29 cellular contexts compared by ENCODE assay signal in the genomic region with DNA sequence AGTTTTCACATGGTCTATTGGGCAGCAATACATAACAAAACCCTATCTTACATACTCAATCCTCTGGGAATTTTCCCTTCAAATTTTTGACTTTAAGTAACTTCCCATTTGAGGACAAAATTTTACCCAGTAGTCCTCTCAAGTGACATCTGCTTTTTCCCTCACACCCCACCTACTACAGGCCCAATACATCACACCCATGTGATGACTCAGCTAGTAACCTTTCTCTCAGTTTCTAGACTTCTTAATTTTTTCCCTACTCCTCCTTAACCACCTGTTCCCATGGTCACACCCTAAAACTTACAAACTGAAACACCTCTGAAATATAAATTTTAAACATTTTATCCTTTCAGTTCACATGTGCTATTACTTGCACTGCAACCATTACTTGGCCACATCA. TPM values are rescaled to one million over a fixed set of nuclear protein-coding genes. Genes with fewer than 3 reads are reported as not detected.
DNase-seq lines count a peak whose midpoint lies in the region; ATAC-seq, FAIRE-seq and TF ChIP-seq lines count a peak whose summit lies in the region.
"Had no signal": no experiment of that assay in that cellular context is flagged by ENCODE, and none has a peak within 500 bp of the region (broad histone marks: within the 10 kb centered on the region; RNA-seq: fewer than 3 reads in every experiment).

No MANE protein-coding gene starts in this region.

- no peak for TF ChIP-seq RAD21 in K562 (CRISPR knock-in tag; conservative IDR thresholded peaks at IDR 0.05 in 1 of 2, IDR thresholded peaks at IDR 0.05 in 1 of 2)

- no TSS peak for BruUV-seq in K562 (replicated peaks; lab: Mats Ljungman, UMichigan)

- no peak overlapping the region for H3K4me3 ChIP-seq in K562
- H3K4me3 ChIP-seq: ascending aorta, cardiac muscle cell, colonic mucosa, tibial artery had no signal

- no peak overlapping the region for H2AFZ ChIP-seq in K562 (ENCODE audit: low read depth, low read length)

- TF ChIP-seq POLR2A in K562 (conservative IDR thresholded peaks at IDR 0.05), result no peak

- DNase-seq in activated CD8-positive, alpha-beta T cell treated with anti-CD3 and anti-CD28 coated beads for 36 hours, result no peak
- no peak for DNase-seq in activated CD8-positive, alpha-beta T cell treated with anti-CD3 and anti-CD28 coated beads, Interleukin-2, amount 10 ng/mL, durations not matched to agents 7 days and 5 days
- DNase-seq in K562 (ENCODE audit: extremely low read depth in 1 of 4, low spot score in 3 of 4) (no peak), NCI-H146 (lab: John Stamatoyannopoulos, UW) (no peak), inferior parietal cortex (ENCODE audit: extremely low spot score) (no peak)
- DNase-seq in activated effector memory CD4-positive, alpha-beta T cell treated with anti-CD3 and anti-CD28 coated beads, Interleukin-2, amount 50 U/mL, for 16 hours, result no peak
- DNase-seq: activated B cell treated with CpG ODN at 0.5 μM for 24 hours; CD4-positive, CD25-positive, alpha-beta regulatory T cell; colonic mucosa; effector memory CD4-positive, alpha-beta T cell; foreskin keratinocyte; IMR-90; left cardiac atrium; NCI-H1092 treated with DMSO at 0.1 percent for 48 hours; NCI-H2029; NCI-H2227 treated with DMSO at 0.1 percent for 48 hours; NCI-H748 treated with DMSO at 0.1 percent for 48 hours; RPMI8226; T-cell; tibial artery had no signal

- H3K27ac Mint-ChIP-seq in activated CD8-positive, alpha-beta T cell treated with anti-CD3 and anti-CD28 coated beads for 36 hours, result peak overlapping the region; percentile 49
- no peak overlapping the region for H3K27ac Mint-ChIP-seq in activated CD8-positive, alpha-beta T cell treated with anti-CD3 and anti-CD28 coated beads, Interleukin-2, amount 10 ng/mL, durations not matched to agents 7 days and 5 days
- H3K27ac Mint-ChIP-seq: activated B cell treated with CpG ODN at 0.5 μM for 24 hours, nephron, T-cell had no signal

- H3K9me1 ChIP-seq in K562 (ENCODE audit: control insufficient read depth, insufficient read depth, low read length), result no peaks in the 10 kb centered on the region

- H3K9ac ChIP-seq in K562 (ENCODE audit: insufficient read depth in 1 of 2, low read depth in 2 of 2, low read length in 2 of 2), result no peak overlapping the region

- no peaks in the 10 kb centered on the region for H3K9me3 ChIP-seq in K562 (replicated peaks; ENCODE audit: control insufficient read depth, insufficient read depth, low read depth, low read length)
- H3K9me3 ChIP-seq: ascending aorta, colonic mucosa, tibial artery had no signal

- no peak overlapping the region for H3K4me2 ChIP-seq in K562 (ENCODE audit: insufficient read depth, low read length)

- TF ChIP-seq CTCF in activated CD8-positive, alpha-beta T cell treated with anti-CD3 and anti-CD28 coated beads for 36 hours (IDR thresholded peaks at IDR 0.05), result no peak
- TF ChIP-seq CTCF in K562 (IDR thresholded peaks at IDR 0.05 in 2 of 3, conservative IDR thresholded peaks at IDR 0.05 in 1 of 3; ENCODE audit: insufficient read depth in 2 of 3, low read depth in 1 of 3, low read length in 3 of 3), result no peak

- CTCF ChIA-PET in activated CD8-positive, alpha-beta T cell treated with anti-CD3 and anti-CD28 coated beads for 36 hours (lab: Charles Lee), result no interaction called here
- CTCF ChIA-PET in activated CD8-positive, alpha-beta T cell treated with anti-CD3 and anti-CD28 coated beads, Interleukin-2, amount 10 ng/mL, durations not matched to agents 7 days and 5 days (lab: Charles Lee), result interaction anchor here (0.7 to 1.3 kb wide), 2 partner anchors 12 to 106 kb away, joined by 3 read pairs; a partner anchor contains a TSS
- CTCF ChIA-PET in K562 (lab: Yijun Ruan, JAX; ENCODE audit: low intra/inter-chr PET ratio), result interaction anchor here (0.6 kb wide), 1 partner anchor 114 kb away, joined by 3 read pairs; no protein-coding TSS in a partner anchor

- no peaks in the 10 kb centered on the region for H4K20me1 ChIP-seq in K562 (replicated peaks; ENCODE audit: control insufficient read depth, insufficient read depth, low read length)

- no peak for TF ChIP-seq EP300 in K562 (IDR thresholded peaks at IDR 0.05; ENCODE audit: low read length)

- peaks cover 8% of the 10 kb centered on the region for H3K27me3 Mint-ChIP-seq in activated CD8-positive, alpha-beta T cell treated with anti-CD3 and anti-CD28 coated beads for 36 hours
- H3K27me3 Mint-ChIP-seq in activated CD8-positive, alpha-beta T cell treated with anti-CD3 and anti-CD28 coated beads, Interleukin-2, amount 10 ng/mL, durations not matched to agents 7 days and 5 days (ENCODE audit: low read depth), result peaks cover 7% of the 10 kb centered on the region

- POLR2A ChIA-PET in activated CD8-positive, alpha-beta T cell treated with anti-CD3 and anti-CD28 coated beads for 36 hours (lab: Charles Lee), result no interaction called here
- POLR2A ChIA-PET in activated CD8-positive, alpha-beta T cell treated with anti-CD3 and anti-CD28 coated beads, Interleukin-2, amount 10 ng/mL, durations not matched to agents 7 days and 5 days (lab: Charles Lee), result no interaction called here
- POLR2A ChIA-PET in K562 (lab: Yijun Ruan, JAX), result no interaction called here

- no peak overlapping the region for H3K27ac ChIP-seq in K562 (ENCODE audit: extremely low read depth, low read depth, low read length)
- H3K27ac ChIP-seq: ascending aorta, cardiac muscle cell, colonic mucosa, foreskin keratinocyte, tibial artery had no signal

- H3K36me3 Mint-ChIP-seq in activated CD8-positive, alpha-beta T cell treated with anti-CD3 and anti-CD28 coated beads for 36 hours (ENCODE audit: low read depth), result no peaks in the 10 kb centered on the region
- no peaks in the 10 kb centered on the region for H3K36me3 Mint-ChIP-seq in activated CD8-positive, alpha-beta T cell treated with anti-CD3 and anti-CD28 coated beads, Interleukin-2, amount 10 ng/mL, durations not matched to agents 7 days and 5 days (ENCODE audit: low read depth)

- no peak overlapping the region for H3K4me3 Mint-ChIP-seq in activated CD8-positive, alpha-beta T cell treated with anti-CD3 and anti-CD28 coated beads for 36 hours
- H3K4me3 Mint-ChIP-seq in activated CD8-positive, alpha-beta T cell treated with anti-CD3 and anti-CD28 coated beads, Interleukin-2, amount 10 ng/mL, durations not matched to agents 7 days and 5 days, result no peak overlapping the region
- H3K4me3 Mint-ChIP-seq: activated B cell treated with CpG ODN at 0.5 μM for 24 hours; activated naive CD4-positive, alpha-beta T cell treated with anti-CD3 and anti-CD28 coated beads, Interleukin-2, amount 50 U/mL, for 24 hours; CD4-positive, CD25-positive, alpha-beta regulatory T cell; nephron; T-cell had no signal

- no peak for FAIRE-seq in K562 (lab: Jason Lieb, UNC)
- FAIRE-seq: A204.1, D721Med had no signal

- H3K79me2 ChIP-seq in K562 (ENCODE audit: control insufficient read depth, insufficient read depth, low read length), result no peaks in the 10 kb centered on the region

- H3K36me3 ChIP-seq in K562 (ENCODE audit: control insufficient read depth, insufficient read depth, low read length), result no peaks in the 10 kb centered on the region
- H3K36me3 ChIP-seq: ascending aorta, cardiac muscle cell, colonic mucosa, tibial artery had no signal

- intact Hi-C loops in activated CD8-positive, alpha-beta T cell treated with anti-CD3 and anti-CD28 coated beads for 36 hours (cut with micrococcal nuclease), result no loop called here
- intact Hi-C loops in K562 (cut with micrococcal nuclease), result no loop called here

- H3K27me3 ChIP-seq in K562 (ENCODE audit: control insufficient read depth in 2 of 2, insufficient read depth in 2 of 2, low read length in 2 of 2), result peaks cover 0 to under 1% of the 10 kb centered on the region in 2 experiments; a peak in 2 of 5 replicates
- H3K27me3 ChIP-seq: ascending aorta, cardiac muscle cell, colonic mucosa, foreskin keratinocyte, tibial artery had no signal

- in situ Hi-C loops in K562 (cut with MboI), result no loop called here

- peak; percentile 89 for ATAC-seq in activated CD8-positive, alpha-beta T cell treated with anti-CD3 and anti-CD28 coated beads for 36 hours
- ATAC-seq in activated CD8-positive, alpha-beta T cell treated with anti-CD3 and anti-CD28 coated beads, Interleukin-2, amount 10 ng/mL, durations not matched to agents 7 days and 5 days, result no peak
- ATAC-seq in GM21360 (IDR thresholded peaks at IDR 0.05; ENCODE audit: unreplicated experiment) (peak; percentile 72), HG02885 (IDR thresholded peaks at IDR 0.05; ENCODE audit: poor library complexity, unreplicated experiment) (peak; percentile 70), K562 (no peak)
- ATAC-seq: esophagus mucosa, foreskin keratinocyte, left cardiac atrium, T-cell had no signal

- no peaks in the 10 kb centered on the region for H3K4me1 ChIP-seq in K562 (replicated peaks in 1 of 2; ENCODE audit: control insufficient read depth in 2 of 2, insufficient read depth in 2 of 2, low read length in 2 of 2)
- H3K4me1 ChIP-seq: ascending aorta, colonic mucosa, foreskin keratinocyte, tibial artery had no signal

- H3K9me3 Mint-ChIP-seq in activated CD8-positive, alpha-beta T cell treated with anti-CD3 and anti-CD28 coated beads for 36 hours, result peaks cover 4% of the 10 kb centered on the region
- H3K9me3 Mint-ChIP-seq in activated CD8-positive, alpha-beta T cell treated with anti-CD3 and anti-CD28 coated beads, Interleukin-2, amount 10 ng/mL, durations not matched to agents 7 days and 5 days (ENCODE audit: insufficient read depth), result no peaks in the 10 kb centered on the region
- H3K9me3 Mint-ChIP-seq: activated B cell treated with CpG ODN at 0.5 μM for 24 hours; CD4-positive, CD25-positive, alpha-beta regulatory T cell; nephron had no signal

- peaks cover 16% of the 10 kb centered on the region for H3K4me1 Mint-ChIP-seq in activated CD8-positive, alpha-beta T cell treated with anti-CD3 and anti-CD28 coated beads for 36 hours (ENCODE audit: low read depth)
- no peaks in the 10 kb centered on the region for H3K4me1 Mint-ChIP-seq in activated CD8-positive, alpha-beta T cell treated with anti-CD3 and anti-CD28 coated beads, Interleukin-2, amount 10 ng/mL, durations not matched to agents 7 days and 5 days (ENCODE audit: low read depth)
- H3K4me1 Mint-ChIP-seq: activated B cell treated with CpG ODN at 0.5 μM for 24 hours, nephron, T-cell had no signal

RNA-seq across cellular contexts. Expression of a gene that starts 12.2 kb away (rescaled TPM):
- 10 to 100 TPM; 49.8 to 52.1 TPM for total RNA-seq in activated CD8-positive, alpha-beta T cell treated with anti-CD3 and anti-CD28 coated beads for 36 hours
- total RNA-seq in activated CD8-positive, alpha-beta T cell treated with anti-CD3 and anti-CD28 coated beads, Interleukin-2, amount 10 ng/mL, durations not matched to agents 7 days and 5 days, result 10 to 100 TPM; 64.4 to 65.5 TPM
- total RNA-seq in K562 (2011; cell fraction: chromatin; rRNA removed; ENCODE audit: low replicate concordance), result 36.0 and 67.3 TPM in 2 replicates
- 18.2 and 23.0 TPM in 2 replicates for total RNA-seq in K562 (2011; cell fraction: nucleolus; rRNA removed)
- total RNA-seq in K562 (2011; cell fraction: nucleoplasm; rRNA removed), result 28.0 and 47.9 TPM in 2 replicates
- total RNA-seq in K562 (2014; rRNA removed), result 22.7 and 30.1 TPM in 2 replicates
- 44.0 and 49.6 TPM in 2 replicates for total RNA-seq in K562 (2014; rRNA removed; fragmentation: Illumina TruSeq; extraction: Trizol)
- total RNA-seq in K562 (2015; rRNA removed; fragmentation: Illumina TruSeq; extraction: Trizol), result 26.8 and 31.5 TPM in 2 replicates
- 34.4 and 35.2 TPM in 2 replicates for total RNA-seq in K562 (2021)
- polyA plus RNA-seq in K562 (2011; rRNA removed), result 43.4 and 55.6 TPM in 2 replicates
- polyA plus RNA-seq in K562 (2011; cell fraction: cytosol; rRNA removed), result 16.8 and 24.6 TPM in 2 replicates
- polyA plus RNA-seq in K562 (2011; cell fraction: nucleus; rRNA removed), result 25.0 and 38.2 TPM in 2 replicates
- polyA plus RNA-seq in K562 (2012), result 27.1 and 28.9 TPM in 2 replicates
- 31.1 TPM in 2 replicates for polyA plus RNA-seq in K562 (2014; fragmentation: Illumina TruSeq; extraction: Trizol)
- 10 to 100 TPM; 27.2 to 28.2 TPM for polyA plus RNA-seq in K562 (2014; fragmentation: Nextera tagmentation; extraction: Ambion mirVana)
- 32.9 and 40.5 TPM in 2 replicates for polyA plus RNA-seq in K562 (2014; rRNA removed)
- polyA minus RNA-seq in K562 (2011; rRNA and poly(A)+ RNA removed), result 65.7 and 69.3 TPM in 2 replicates
- 20.5 and 24.0 TPM in 2 replicates for polyA minus RNA-seq in K562 (2011; cell fraction: cytosol; rRNA and poly(A)+ RNA removed)
- 33.1 and 51.1 TPM in 2 replicates for polyA minus RNA-seq in K562 (2011; cell fraction: nucleus; rRNA and poly(A)+ RNA removed)

Comparison
In these comparisons a context has a peak if more than half of its experiments do, and no peak if none do; other contexts are left out.
1. ATAC-seq: peak in activated CD8-positive, alpha-beta T cell treated with anti-CD3 and anti-CD28 coated beads for 36 hours (single experiment), GM21360 (single experiment) and HG02885 (single experiment); none in activated CD8-positive, alpha-beta T cell treated with anti-CD3 and anti-CD28 coated beads, Interleukin-2, amount 10 ng/mL, durations not matched to agents 7 days and 5 days (single experiment) and K562 (single experiment).